Comparison of ENCODE assay signal across 13 cellular contexts in genomic region chr3:113277414-113277813, GRCh38.
DNase-seq lines count a peak whose midpoint lies in the region; ATAC-seq and TF ChIP-seq lines count a peak whose summit lies in the region.
"Had no signal": no experiment of that assay in that cellular context is flagged by ENCODE, and none has a peak within 500 bp of the region (broad histone marks: within the 10 kb centered on the region; RNA-seq: fewer than 3 reads in every experiment).

No MANE protein-coding gene starts in this region.

- H3K4me1 Mint-ChIP-seq in brain, result peaks cover 41% of the 10 kb centered on the region

- H3K4me1 ChIP-seq in tibial nerve, result peaks cover 0 to 36% (median 16%) of the 10 kb centered on the region in 4 donors

- 82 to 88% methylated on average over 4 of the region's 4 CpGs for WGBS in tibial nerve, 2 donors

- H3K27ac ChIP-seq in tibial nerve, result peak overlapping the region; percentile 75 to 97 (median 84)

- TF ChIP-seq CTCF in brain (conservative IDR thresholded peaks at IDR 0.05), result no peak
- TF ChIP-seq CTCF in tibial nerve (IDR thresholded peaks at IDR 0.05), result no peak

- no peak overlapping the region for H3K4me3 ChIP-seq in tibial nerve
- H3K4me3 ChIP-seq: pancreas, upper lobe of right lung had no signal

- H3K27ac Mint-ChIP-seq in brain, result peak overlapping the region in 4 of 5 experiments; percentile 84 to 99 (median 94)
- H3K27ac Mint-ChIP-seq: activated CD4-positive, alpha-beta memory T cell treated with anti-CD3 and anti-CD28 coated beads for 36 hours had no signal

- no peak for TF ChIP-seq EP300 in tibial nerve (IDR thresholded peaks at IDR 0.05)

- H3K27me3 Mint-ChIP-seq in brain, result peaks cover under 1% of the 10 kb centered on the region
- H3K27me3 Mint-ChIP-seq: activated CD4-positive, alpha-beta memory T cell treated with anti-CD3 and anti-CD28 coated beads for 36 hours had no signal

- no peak overlapping the region for H3K4me3 Mint-ChIP-seq in brain
- H3K4me3 Mint-ChIP-seq: activated CD4-positive, alpha-beta memory T cell treated with anti-CD3 and anti-CD28 coated beads for 36 hours had no signal

- H3K36me3 ChIP-seq in tibial nerve, result peaks cover 0 to 55% (median 0%) of the 10 kb centered on the region in 3 donors
- H3K36me3 ChIP-seq: pancreas, upper lobe of right lung had no signal

- H3K9me3 Mint-ChIP-seq in brain, result no peaks in the 10 kb centered on the region
- H3K9me3 Mint-ChIP-seq: activated CD4-positive, alpha-beta memory T cell treated with anti-CD3 and anti-CD28 coated beads for 36 hours had no signal

- H3K36me3 Mint-ChIP-seq in brain, result peaks cover 54% of the 10 kb centered on the region
- H3K36me3 Mint-ChIP-seq: activated CD4-positive, alpha-beta memory T cell treated with anti-CD3 and anti-CD28 coated beads for 36 hours had no signal

- ATAC-seq in HG02884 (IDR thresholded peaks at IDR 0.05; ENCODE audit: unreplicated experiment), result peak; percentile 39
- no peak for ATAC-seq in esophagus mucosa
- ATAC-seq in GM19455 (IDR thresholded peaks at IDR 0.05; ENCODE audit: unreplicated experiment), result no peak
- no peak for ATAC-seq in GM19397 (IDR thresholded peaks at IDR 0.05; ENCODE audit: unreplicated experiment)
- ATAC-seq: pancreas, upper lobe of right lung had no signal

- TF ChIP-seq POLR2A in tibial nerve (IDR thresholded peaks at IDR 0.05), result no peak

- no peaks in the 10 kb centered on the region for H3K27me3 ChIP-seq in tibial nerve
- H3K27me3 ChIP-seq: pancreas, upper lobe of right lung had no signal

- H3K9me3 ChIP-seq in tibial nerve, result no peaks in the 10 kb centered on the region
- H3K9me3 ChIP-seq: pancreas, upper lobe of right lung had no signal

- DNase-seq in NOMO-1 treated with DMSO at 0.1 percent for 48 hours (lab: John Stamatoyannopoulos, UW; ENCODE audit: unreplicated experiment), result peak; percentile 14
- DNase-seq in NOMO-1 treated with dmso at 0.1 percent for 144 hours (lab: John Stamatoyannopoulos, UW; ENCODE audit: unreplicated experiment), result no peak
- DNase-seq in tibial nerve (ENCODE audit: low spot score in 2 of 2), result no peak
- DNase-seq: activated CD4-positive, alpha-beta memory T cell treated with anti-CD3 and anti-CD28 coated beads for 36 hours; activated naive CD4-positive, alpha-beta T cell treated with Interleukin-2 at 50 U/mL for 16 hours; Calu3; pancreas; upper lobe of right lung had no signal
